ENCODE assay signal across 8 cellular contexts in the genomic region with DNA sequence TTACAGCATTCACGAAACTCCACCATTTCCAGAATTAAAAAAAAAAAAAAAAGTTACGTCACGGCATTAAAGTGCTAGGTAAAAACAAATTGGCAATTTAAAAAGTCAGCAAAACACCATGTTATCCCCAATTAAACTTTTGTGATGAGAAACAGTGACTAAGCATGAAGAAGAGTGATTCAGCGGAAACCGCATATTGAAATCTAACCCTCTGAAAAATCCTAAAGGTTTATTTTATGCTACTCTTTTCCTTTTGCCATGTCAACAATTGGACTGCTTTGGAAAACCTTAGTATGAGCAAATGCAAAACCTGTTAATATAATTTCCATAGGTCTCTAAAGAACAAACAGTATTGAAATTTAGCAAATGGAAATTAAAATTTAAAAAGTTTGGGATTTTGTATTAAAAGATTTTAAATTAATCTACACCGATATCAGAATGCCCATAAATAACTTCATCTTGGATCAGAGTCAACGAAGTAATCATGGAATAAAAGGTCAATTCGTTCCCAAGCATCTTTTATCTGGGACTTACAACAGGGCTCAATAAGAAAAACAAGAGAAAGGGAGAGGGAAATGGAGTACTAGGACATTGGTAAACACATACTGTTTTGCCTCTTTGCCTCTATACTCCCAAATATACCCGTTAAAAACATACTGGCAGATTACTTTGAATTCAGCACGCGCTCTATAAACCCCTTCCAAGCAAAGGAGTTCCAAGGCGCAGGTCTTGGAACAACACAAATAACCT. TPM values are rescaled to one million over a fixed set of nuclear protein-coding genes. Genes with fewer than 3 reads are reported as not detected.
DNase-seq lines count a peak whose midpoint lies in the region; ATAC-seq and TF ChIP-seq lines count a peak whose summit lies in the region.

No MANE protein-coding gene starts in this region.

- H3K4me1 ChIP-seq in breast epithelium: peaks cover 0 to 5% of the 10 kb centered on the region in 2 donors
- peaks cover 2 to 22% (median 13%) of the 10 kb centered on the region in 4 donors for H3K4me1 ChIP-seq in liver (ENCODE audit: control insufficient read depth in 4 of 4, insufficient read depth in 4 of 4, low read length in 3 of 4)
- peaks cover 29 to 46% of the 10 kb centered on the region in 2 donors for H3K4me1 ChIP-seq in thyroid gland

- H3K9me3 ChIP-seq in breast epithelium (no peaks in the 10 kb centered on the region), liver (ENCODE audit: control insufficient read depth in 4 of 4, low read length in 3 of 4) (no peaks in the 10 kb centered on the region), thyroid gland (no peaks in the 10 kb centered on the region)

- intact Hi-C loops in breast epithelium (cut with DNase I; ENCODE audit: low total_unique reads): no loop called here
- intact Hi-C loops in thyroid gland (cut with DNase I): no loop called here

- H3K4me3 ChIP-seq in breast epithelium (peak overlapping the region; percentile 66 to 81 (median 80)), liver (ENCODE audit: low read depth in 1 of 3, low read length in 3 of 3) (peak overlapping the region; percentile 83 to 92 (median 85)), thyroid gland (replicated peaks in 1 of 3) (peak overlapping the region; percentile 35 to 72 (median 56))

- ATAC-seq in GM18502 (IDR thresholded peaks at IDR 0.05; ENCODE audit: poor library complexity, unreplicated experiment): peak; percentile 2

- TF ChIP-seq CTCF in breast epithelium (IDR thresholded peaks at IDR 0.05): no peak
- TF ChIP-seq CTCF in liver (IDR thresholded peaks at IDR 0.05; ENCODE audit: low read depth, low read length, missing input control): no peak
- TF ChIP-seq CTCF in thyroid gland (IDR thresholded peaks at IDR 0.05): no peak

- DNase-seq in AG08396 (ENCODE audit: low spot score) (peak; percentile 46), NCI-H526 treated with DMSO at 0.1 percent for 48 hours (lab: John Stamatoyannopoulos, UW) (peak; percentile 48), breast epithelium (ENCODE audit: low spot score in 2 of 2) (no peak), thyroid gland (no peak), NCI-H524 (lab: John Stamatoyannopoulos, UW) (no peak), NCI-H128 (lab: John Stamatoyannopoulos, UW; ENCODE audit: unreplicated experiment) (no peak)

- H3K27me3 ChIP-seq in breast epithelium: no peaks in the 10 kb centered on the region
- H3K27me3 ChIP-seq in liver (ENCODE audit: control insufficient read depth in 4 of 4, insufficient read depth in 4 of 4, low read length in 3 of 4): no peaks in the 10 kb centered on the region
- no peaks in the 10 kb centered on the region for H3K27me3 ChIP-seq in thyroid gland

- H3K9ac ChIP-seq in liver (ENCODE audit: low read depth in 1 of 2, low read length in 2 of 2): peak overlapping the region; percentile 8 to 56

- H3K27ac ChIP-seq in breast epithelium (peak overlapping the region; percentile 92 to 94), liver (ENCODE audit: low read depth in 1 of 2, low read length in 2 of 2) (peak overlapping the region; percentile 88 to 91), thyroid gland (peak overlapping the region; percentile 85 to 91 (median 90))

- no peak for TF ChIP-seq RAD21 in liver (IDR thresholded peaks at IDR 0.05)

- TF ChIP-seq POLR2A in breast epithelium (IDR thresholded peaks at IDR 0.05) (no peak), thyroid gland (IDR thresholded peaks at IDR 0.05) (peak in 1 of 2 donors; percentile 20)

- no peaks in the 10 kb centered on the region for H3K36me3 ChIP-seq in breast epithelium
- no peaks in the 10 kb centered on the region for H3K36me3 ChIP-seq in liver (ENCODE audit: control insufficient read depth in 4 of 4, insufficient read depth in 3 of 4, low read depth in 1 of 4, low read length in 3 of 4)
- H3K36me3 ChIP-seq in thyroid gland: no peaks in the 10 kb centered on the region

- 28% methylated on average over 12 of the region's 12 CpGs for WGBS in liver
- WGBS in thyroid gland, 2 donors: 14 to 16% methylated on average over 12 of the region's 12 CpGs

TF ChIP-seq in liver, 16 proteins besides CTCF, POLR2A, EP300 and RAD21:
- TF ChIP-seq, protein P1, sequence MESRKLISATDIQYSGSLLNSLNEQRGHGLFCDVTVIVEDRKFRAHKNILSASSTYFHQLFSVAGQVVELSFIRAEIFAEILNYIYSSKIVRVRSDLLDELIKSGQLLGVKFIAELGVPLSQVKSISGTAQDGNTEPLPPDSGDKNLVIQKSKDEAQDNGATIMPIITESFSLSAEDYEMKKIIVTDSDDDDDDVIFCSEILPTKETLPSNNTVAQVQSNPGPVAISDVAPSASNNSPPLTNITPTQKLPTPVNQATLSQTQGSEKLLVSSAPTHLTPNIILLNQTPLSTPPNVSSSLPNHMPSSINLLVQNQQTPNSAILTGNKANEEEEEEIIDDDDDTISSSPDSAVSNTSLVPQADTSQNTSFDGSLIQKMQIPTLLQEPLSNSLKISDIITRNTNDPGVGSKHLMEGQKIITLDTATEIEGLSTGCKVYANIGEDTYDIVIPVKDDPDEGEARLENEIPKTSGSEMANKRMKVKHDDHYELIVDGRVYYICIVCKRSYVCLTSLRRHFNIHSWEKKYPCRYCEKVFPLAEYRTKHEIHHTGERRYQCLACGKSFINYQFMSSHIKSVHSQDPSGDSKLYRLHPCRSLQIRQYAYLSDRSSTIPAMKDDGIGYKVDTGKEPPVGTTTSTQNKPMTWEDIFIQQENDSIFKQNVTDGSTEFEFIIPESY (IDR thresholded peaks at IDR 0.05): no peak
- TF ChIP-seq NR2F2 (IDR thresholded peaks at IDR 0.05): no peak
- TF ChIP-seq, protein P2, sequence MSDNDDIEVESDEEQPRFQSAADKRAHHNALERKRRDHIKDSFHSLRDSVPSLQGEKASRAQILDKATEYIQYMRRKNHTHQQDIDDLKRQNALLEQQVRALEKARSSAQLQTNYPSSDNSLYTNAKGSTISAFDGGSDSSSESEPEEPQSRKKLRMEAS (IDR thresholded peaks at IDR 0.05): no peak
- TF ChIP-seq HNF4A (conservative IDR thresholded peaks at IDR 0.05): no peak
- TF ChIP-seq, protein P3, sequence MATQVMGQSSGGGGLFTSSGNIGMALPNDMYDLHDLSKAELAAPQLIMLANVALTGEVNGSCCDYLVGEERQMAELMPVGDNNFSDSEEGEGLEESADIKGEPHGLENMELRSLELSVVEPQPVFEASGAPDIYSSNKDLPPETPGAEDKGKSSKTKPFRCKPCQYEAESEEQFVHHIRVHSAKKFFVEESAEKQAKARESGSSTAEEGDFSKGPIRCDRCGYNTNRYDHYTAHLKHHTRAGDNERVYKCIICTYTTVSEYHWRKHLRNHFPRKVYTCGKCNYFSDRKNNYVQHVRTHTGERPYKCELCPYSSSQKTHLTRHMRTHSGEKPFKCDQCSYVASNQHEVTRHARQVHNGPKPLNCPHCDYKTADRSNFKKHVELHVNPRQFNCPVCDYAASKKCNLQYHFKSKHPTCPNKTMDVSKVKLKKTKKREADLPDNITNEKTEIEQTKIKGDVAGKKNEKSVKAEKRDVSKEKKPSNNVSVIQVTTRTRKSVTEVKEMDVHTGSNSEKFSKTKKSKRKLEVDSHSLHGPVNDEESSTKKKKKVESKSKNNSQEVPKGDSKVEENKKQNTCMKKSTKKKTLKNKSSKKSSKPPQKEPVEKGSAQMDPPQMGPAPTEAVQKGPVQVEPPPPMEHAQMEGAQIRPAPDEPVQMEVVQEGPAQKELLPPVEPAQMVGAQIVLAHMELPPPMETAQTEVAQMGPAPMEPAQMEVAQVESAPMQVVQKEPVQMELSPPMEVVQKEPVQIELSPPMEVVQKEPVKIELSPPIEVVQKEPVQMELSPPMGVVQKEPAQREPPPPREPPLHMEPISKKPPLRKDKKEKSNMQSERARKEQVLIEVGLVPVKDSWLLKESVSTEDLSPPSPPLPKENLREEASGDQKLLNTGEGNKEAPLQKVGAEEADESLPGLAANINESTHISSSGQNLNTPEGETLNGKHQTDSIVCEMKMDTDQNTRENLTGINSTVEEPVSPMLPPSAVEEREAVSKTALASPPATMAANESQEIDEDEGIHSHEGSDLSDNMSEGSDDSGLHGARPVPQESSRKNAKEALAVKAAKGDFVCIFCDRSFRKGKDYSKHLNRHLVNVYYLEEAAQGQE (IDR thresholded peaks at IDR 0.05): no peak
- TF ChIP-seq EGR1 (IDR thresholded peaks at IDR 0.05; ENCODE audit: low read depth in 2 of 2): no peak
- TF ChIP-seq RXRA (IDR thresholded peaks at IDR 0.05): peak in 1 of 2 donors; percentile 46
- no peak for TF ChIP-seq JUND (IDR thresholded peaks at IDR 0.05)
- no peak for TF ChIP-seq HNF4G (IDR thresholded peaks at IDR 0.05)
- peak; percentile 21 for TF ChIP-seq YY1 (IDR thresholded peaks at IDR 0.05)
- TF ChIP-seq GABPA (IDR thresholded peaks at IDR 0.05 in 1 of 2, conservative IDR thresholded peaks at IDR 0.05 in 1 of 2): no peak
- no peak for TF ChIP-seq SP1 (IDR thresholded peaks at IDR 0.05)
- TF ChIP-seq TAF1 (conservative IDR thresholded peaks at IDR 0.05): no peak
- TF ChIP-seq, protein P4, sequence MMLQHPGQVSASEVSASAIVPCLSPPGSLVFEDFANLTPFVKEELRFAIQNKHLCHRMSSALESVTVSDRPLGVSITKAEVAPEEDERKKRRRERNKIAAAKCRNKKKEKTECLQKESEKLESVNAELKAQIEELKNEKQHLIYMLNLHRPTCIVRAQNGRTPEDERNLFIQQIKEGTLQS (IDR thresholded peaks at IDR 0.05): no peak
- TF ChIP-seq FOXA2 (IDR thresholded peaks at IDR 0.05): no peak
- no peak for TF ChIP-seq FOXA1 (IDR thresholded peaks at IDR 0.05)

RNA-seq across cellular contexts. Expression of a gene that starts 1.1 kb away (rescaled TPM):
- total RNA-seq in breast epithelium (10 to 100 TPM in 1 of 3 donors, 1 to 10 TPM in 2; 8.0 to 11.7 (median 8.2) TPM), liver (10 to 100 TPM in 1 of 2 donors, 1 to 10 TPM in 1; 5.4 to 15.5 TPM), thyroid gland (10 to 100 TPM; 18.8 to 33.3 (median 20.8) TPM)
- 1 to 10 TPM in 1 of 2 donors, under 1 TPM in 1; 0.90 to 1.6 TPM for polyA plus RNA-seq in liver

Comparison
In these comparisons a context has a peak if more than half of its experiments do, and no peak if none do; other contexts are left out.
1. DNase-seq: peak in AG08396 (single experiment) and NCI-H526 treated with DMSO at 0.1 percent for 48 hours (single experiment); none in breast epithelium (0 of 2), thyroid gland (0 of 2), NCI-H524 (0 of 2) and NCI-H128 (single experiment).
2. Peak in every context shown above with its lines, with median percentiles within 50 percentile points of each other: H3K27ac ChIP-seq and H3K4me3 ChIP-seq.